Comparison of ENCODE assay signal across 1 cellular context in the genomic region with DNA sequence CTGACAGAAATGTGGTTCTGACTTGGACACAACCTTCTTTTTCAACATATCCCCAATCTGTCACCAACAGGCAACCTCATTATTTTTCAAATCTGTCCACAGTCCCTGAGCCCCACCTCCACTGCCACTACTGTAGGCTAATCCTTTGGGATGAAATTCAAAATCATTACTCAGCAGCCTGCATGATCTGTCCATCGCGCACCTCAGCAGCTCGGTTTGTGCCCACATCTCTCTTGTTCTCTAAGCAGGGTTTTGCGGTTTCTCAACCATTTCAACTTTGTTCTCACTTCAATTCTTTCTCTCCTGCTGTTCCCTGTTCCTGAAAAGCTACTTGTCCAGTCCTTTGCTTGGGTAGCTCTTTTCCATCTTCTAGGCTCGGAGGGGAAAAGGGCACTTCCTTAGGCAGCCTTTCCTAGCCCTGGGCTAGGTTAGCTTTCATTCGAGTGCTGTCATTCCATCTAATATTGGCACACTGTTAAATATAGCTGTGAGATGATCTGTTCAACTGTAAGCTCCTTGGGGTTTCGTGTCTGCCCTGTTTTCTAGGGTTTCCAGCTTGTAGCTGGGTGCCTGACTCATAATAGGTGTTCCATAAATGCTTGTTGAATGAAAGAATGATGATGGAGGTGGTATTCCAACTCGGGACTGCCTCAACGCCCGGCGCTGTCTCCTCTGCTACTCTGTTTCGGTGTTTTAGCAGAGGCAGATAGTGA.
TF ChIP-seq lines count a peak whose summit lies in the region.

No MANE protein-coding gene starts in this region.

TF ChIP-seq in endothelial cell of umbilical vein, 7 proteins besides CTCF, POLR2A, EP300 and RAD21:
- TF ChIP-seq FOS (IDR thresholded peaks at IDR 0.05; ENCODE audit: borderline replicate concordance, insufficient read depth, low read length) (no peak), EZH2 (IDR thresholded peaks at IDR 0.05; ENCODE audit: borderline replicate concordance, low read depth, low read length, severe bottlenecking) (no peak), MYC (IDR thresholded peaks at IDR 0.05; ENCODE audit: low read depth, low read length) (no peak), POLR2AphosphoS5 (IDR thresholded peaks at IDR 0.05; ENCODE audit: insufficient read depth, low read depth, low read length) (no peak), JUN (IDR thresholded peaks at IDR 0.05; ENCODE audit: borderline replicate concordance, insufficient read depth, insufficient read length, low read depth) (no peak), GATA2 (IDR thresholded peaks at IDR 0.05; ENCODE audit: insufficient read depth, insufficient read length, low read depth, low read length) (no peak)
- TF ChIP-seq, protein P1, sequence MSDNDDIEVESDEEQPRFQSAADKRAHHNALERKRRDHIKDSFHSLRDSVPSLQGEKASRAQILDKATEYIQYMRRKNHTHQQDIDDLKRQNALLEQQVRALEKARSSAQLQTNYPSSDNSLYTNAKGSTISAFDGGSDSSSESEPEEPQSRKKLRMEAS (IDR thresholded peaks at IDR 0.05; ENCODE audit: insufficient read depth, insufficient read length), result no peak
